ENCODE assay signal across 6 cellular contexts in the genomic region with DNA sequence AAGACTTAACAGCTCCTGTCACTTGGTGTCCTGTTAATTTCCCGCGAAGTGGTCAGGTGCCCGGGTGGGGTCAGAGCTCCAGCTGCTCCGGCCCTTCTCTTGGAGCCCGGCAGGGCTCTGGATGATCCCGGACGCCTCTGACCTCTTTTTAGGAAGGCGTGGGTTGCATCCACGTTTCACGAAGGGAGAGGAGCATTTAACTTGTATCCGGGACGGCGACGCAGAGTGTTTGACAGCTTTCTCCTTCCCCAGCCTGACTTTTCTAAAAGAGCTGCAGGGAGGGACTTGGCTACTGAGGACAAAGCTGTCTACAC. TPM values are rescaled to one million over a fixed set of nuclear protein-coding genes. Genes with fewer than 3 reads are reported as not detected.
DNase-seq lines count a peak whose midpoint lies in the region; ATAC-seq and TF ChIP-seq lines count a peak whose summit lies in the region.

No MANE protein-coding gene starts in this region.

- H3K9me3 Mint-ChIP-seq in CD8-positive, alpha-beta T cell = peaks cover 7% of the 10 kb centered on the region

- DNase-seq in CD8-positive, alpha-beta T cell = no peak
- DNase-seq in NT2/D1 (ENCODE audit: low read depth, low spot score) (no peak), Right ventricle myocardium superior (peak; percentile 31), superior temporal gyrus (ENCODE audit: extremely low spot score) (peak; percentile 8)
- no peak for DNase-seq in NK-92 treated with Interleukin-12 subunit alpha and Interleukin-12 subunit beta, amount 100 ng/mL, for 24 hours (lab: John Stamatoyannopoulos, UW)

- H3K27ac ChIP-seq in CD8-positive, alpha-beta T cell (ENCODE audit: low read depth, low read length) = peak overlapping the region; percentile 61

- CTCF ChIA-PET in CD8-positive, alpha-beta T cell (lab: Charles Lee) = no interaction called here

- no peak for ATAC-seq in CD8-positive, alpha-beta T cell
- ATAC-seq in Right ventricle myocardium superior (ENCODE audit: poor library complexity) = peak; percentile 53
- no peak for ATAC-seq in HG02763 (IDR thresholded peaks at IDR 0.05; ENCODE audit: unreplicated experiment)

- peaks cover 15% of the 10 kb centered on the region for H3K4me1 Mint-ChIP-seq in CD8-positive, alpha-beta T cell (ENCODE audit: low read depth)

- peak overlapping the region; percentile 92 for H3K27ac Mint-ChIP-seq in CD8-positive, alpha-beta T cell

- H3K9ac ChIP-seq in NT2/D1 (ENCODE audit: insufficient read length, low read depth) = peak overlapping the region; percentile 75

- no peak for TF ChIP-seq CTCF in CD8-positive, alpha-beta T cell (IDR thresholded peaks at IDR 0.05)

- peaks cover 4% of the 10 kb centered on the region for H3K9me3 ChIP-seq in CD8-positive, alpha-beta T cell (ENCODE audit: low read length)
- no peaks in the 10 kb centered on the region for H3K9me3 ChIP-seq in NT2/D1 (ENCODE audit: insufficient read depth, low read length)

- H3K36me3 Mint-ChIP-seq in CD8-positive, alpha-beta T cell = peaks cover 25% of the 10 kb centered on the region

- H3K4me3 ChIP-seq in CD8-positive, alpha-beta T cell (ENCODE audit: low read depth, low read length) = peak overlapping the region; percentile 92
- peak overlapping the region; percentile 55 for H3K4me3 ChIP-seq in NT2/D1 (ENCODE audit: insufficient read length, low read depth)

- peaks cover 5% of the 10 kb centered on the region for H3K36me3 ChIP-seq in CD8-positive, alpha-beta T cell (ENCODE audit: insufficient read depth, low read length)
- peaks cover 14% of the 10 kb centered on the region for H3K36me3 ChIP-seq in NT2/D1 (ENCODE audit: insufficient read depth, insufficient read length, low read length)

- intact Hi-C loops in CD8-positive, alpha-beta T cell (cut with DNase I, micrococcal nuclease) = loop anchor here (1.0 kb wide), 5 partner anchors 18 to 157 kb away; a partner anchor contains a TSS
- intact Hi-C loops in Right ventricle myocardium superior (cut with DNase I) = no loop called here

- POLR2A ChIA-PET in CD8-positive, alpha-beta T cell (lab: Charles Lee) = no interaction called here

- H3K27me3 Mint-ChIP-seq in CD8-positive, alpha-beta T cell (ENCODE audit: low read depth) = no peaks in the 10 kb centered on the region

- H3K4me3 Mint-ChIP-seq in CD8-positive, alpha-beta T cell = peak overlapping the region; percentile 96

- H3K4me1 ChIP-seq in CD8-positive, alpha-beta T cell (ENCODE audit: insufficient read depth, low read length) = no peaks in the 10 kb centered on the region
- H3K4me1 ChIP-seq in NT2/D1 (ENCODE audit: insufficient read depth, insufficient read length) = no peaks in the 10 kb centered on the region

- no peaks in the 10 kb centered on the region for H3K27me3 ChIP-seq in CD8-positive, alpha-beta T cell (ENCODE audit: insufficient read depth, low read length)
- no peaks in the 10 kb centered on the region for H3K27me3 ChIP-seq in NT2/D1 (ENCODE audit: insufficient read depth, insufficient read length)

RNA-seq across cellular contexts. Expression of a gene that starts 0.7 kb away (rescaled TPM):
- total RNA-seq in CD8-positive, alpha-beta T cell = 1 to 10 TPM; 3.4 to 3.5 TPM
- 6.5 TPM for total RNA-seq in Right ventricle myocardium superior

RNA-seq across cellular contexts. Expression of a gene that starts 18.1 kb away (rescaled TPM):
- total RNA-seq in CD8-positive, alpha-beta T cell = 1 to 10 TPM; 2.4 to 3.8 TPM
- 2.7 TPM for total RNA-seq in Right ventricle myocardium superior

RNA-seq across cellular contexts. Expression of a gene that starts 33.6 kb away (rescaled TPM):
- total RNA-seq in CD8-positive, alpha-beta T cell = under 1 TPM; 0.24 to 0.25 TPM
- total RNA-seq in Right ventricle myocardium superior = 3.6 TPM

RNA-seq across cellular contexts. Expression of a gene that starts 40.5 kb away (rescaled TPM):
- total RNA-seq in CD8-positive, alpha-beta T cell = 1 to 10 TPM; 7.7 TPM
- 2.9 TPM for total RNA-seq in Right ventricle myocardium superior

RNA-seq across cellular contexts. Expression of a gene that starts 49.6 kb away (rescaled TPM):
- total RNA-seq in CD8-positive, alpha-beta T cell = 1 to 10 TPM; 6.2 to 7.8 TPM
- 6.1 TPM for total RNA-seq in Right ventricle myocardium superior

Comparison
In these comparisons a context has a peak if more than half of its experiments do, and no peak if none do; other contexts are left out.
1. DNase-seq: peak in Right ventricle myocardium superior (single experiment) and superior temporal gyrus (single experiment); none in CD8-positive, alpha-beta T cell (0 of 7), NT2/D1 (single experiment) and NK-92 treated with Interleukin-12 subunit alpha and Interleukin-12 subunit beta, amount 100 ng/mL, for 24 hours (single experiment).